Comparison of ENCODE assay signal across 1 cellular context in the genomic region with DNA sequence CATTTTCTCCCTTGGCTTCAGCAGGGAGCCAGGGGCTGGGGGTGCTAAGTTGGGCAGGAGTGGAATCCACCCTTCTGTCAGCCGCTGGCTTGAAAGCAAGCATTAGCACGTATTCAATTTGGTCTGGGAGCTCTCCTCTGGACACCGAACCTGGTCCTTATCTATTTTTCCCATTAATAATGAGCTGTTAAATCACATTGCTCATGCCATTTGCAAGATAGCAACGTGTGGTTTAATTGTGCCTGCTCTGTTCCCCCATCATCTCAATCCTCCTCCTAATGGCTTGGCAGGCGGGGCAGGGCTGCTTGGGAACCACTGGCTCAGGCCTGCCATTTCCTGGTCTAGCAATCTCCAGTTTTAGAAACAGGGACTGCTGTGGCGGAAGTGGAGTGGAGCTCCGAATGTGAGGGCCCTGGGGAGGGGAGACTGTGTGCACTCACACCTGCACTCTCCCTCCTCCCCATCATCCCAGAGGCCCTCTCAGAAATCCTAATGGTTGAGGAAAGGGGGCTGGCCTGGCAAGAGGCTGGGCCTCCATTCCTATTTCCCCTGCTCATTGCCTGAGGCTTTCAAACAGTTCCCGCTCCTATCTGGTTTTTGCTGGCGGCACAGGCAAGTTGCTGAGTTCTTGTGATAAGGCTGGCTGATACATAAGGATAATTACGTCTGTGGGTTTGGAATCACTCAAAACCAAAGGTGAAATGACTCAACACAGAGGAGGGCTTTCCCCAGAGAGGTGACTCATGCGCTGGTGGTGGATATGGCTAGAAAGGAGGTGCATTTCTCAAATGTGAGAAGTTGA.
A peak's percentile ranks its signal among the peaks of the same experiment; 100 is the strongest.
TF ChIP-seq lines count a peak whose summit lies in the region.

No MANE protein-coding gene starts in this region.

TF ChIP-seq in K562, 482 proteins besides CTCF, POLR2A, EP300 and RAD21 (continued from another document and continues in another):
- TF ChIP-seq CTBP1 (IDR thresholded peaks at IDR 0.05; ENCODE audit: borderline replicate concordance) (peak; percentile 91), ZNF644 (tag; IDR thresholded peaks at IDR 0.05; ENCODE audit: low read depth) (peak; percentile 68; the same call in 1 of the 2 replicates), NCOA1 (IDR thresholded peaks at IDR 0.05; ENCODE audit: low read depth) (peak; percentile 88), MAFK (IDR thresholded peaks at IDR 0.05; ENCODE audit: low read length) (peak; percentile 49; the same call in 1 of the 2 replicates), DMBX1 (CRISPR knock-in tag; IDR thresholded peaks at IDR 0.05; ENCODE audit: borderline replicate concordance) (peak; percentile 44; the same call in 1 of the 2 replicates), DIDO1 (tag; IDR thresholded peaks at IDR 0.05; ENCODE audit: low read depth) (no peak), DPF2 (IDR thresholded peaks at IDR 0.05) (peak; percentile 99), ZNF316 (IDR thresholded peaks at IDR 0.05) (peak; percentile 50), BACH1 (tag; IDR thresholded peaks at IDR 0.05) (0 out of 2 replicates have a peak, but pooled peaks have one; percentile 41), SPI1 (IDR thresholded peaks at IDR 0.05; ENCODE audit: borderline replicate concordance, low read depth, low read length) (0 out of 2 replicates have a peak, but pooled peaks have one; percentile 22), EGR1 (conservative IDR thresholded peaks at IDR 0.05) (0 out of 2 replicates have a peak, but pooled peaks have one; percentile 8), ZNF165 (CRISPR knock-in tag; IDR thresholded peaks at IDR 0.05; ENCODE audit: borderline replicate concordance) (no peak), ZEB2 (IDR thresholded peaks at IDR 0.05) (peak; percentile 98), CEBPG (CRISPR knock-in tag; IDR thresholded peaks at IDR 0.05) (peak; percentile 71; the same call in 1 of the 2 replicates), CEBPG (tag; conservative IDR thresholded peaks at IDR 0.05 in 1 of 2, IDR thresholded peaks at IDR 0.05 in 1 of 2) (peak in 1 of 2 experiments; percentile 71; a peak in 1 of 4 replicates), RUNX1 (IDR thresholded peaks at IDR 0.05; ENCODE audit: low read depth) (peak; percentile 89), SMAD1 (IDR thresholded peaks at IDR 0.05; ENCODE audit: low read depth, low read length, partially characterized antibody) (peak; percentile 45)
- TF ChIP-seq, protein P1, sequence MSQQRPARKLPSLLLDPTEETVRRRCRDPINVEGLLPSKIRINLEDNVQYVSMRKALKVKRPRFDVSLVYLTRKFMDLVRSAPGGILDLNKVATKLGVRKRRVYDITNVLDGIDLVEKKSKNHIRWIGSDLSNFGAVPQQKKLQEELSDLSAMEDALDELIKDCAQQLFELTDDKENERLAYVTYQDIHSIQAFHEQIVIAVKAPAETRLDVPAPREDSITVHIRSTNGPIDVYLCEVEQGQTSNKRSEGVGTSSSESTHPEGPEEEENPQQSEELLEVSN (IDR thresholded peaks at IDR 0.05; ENCODE audit: borderline replicate concordance in 1 of 2, extremely low read depth in 1 of 2, insufficient read depth in 1 of 2, insufficient read length in 1 of 2, low read depth in 1 of 2, low read length in 1 of 2, poor library complexity in 1 of 2, severe bottlenecking in 1 of 2) = peak in 1 of 2 experiments; percentile 47
- TF ChIP-seq, protein P2, sequence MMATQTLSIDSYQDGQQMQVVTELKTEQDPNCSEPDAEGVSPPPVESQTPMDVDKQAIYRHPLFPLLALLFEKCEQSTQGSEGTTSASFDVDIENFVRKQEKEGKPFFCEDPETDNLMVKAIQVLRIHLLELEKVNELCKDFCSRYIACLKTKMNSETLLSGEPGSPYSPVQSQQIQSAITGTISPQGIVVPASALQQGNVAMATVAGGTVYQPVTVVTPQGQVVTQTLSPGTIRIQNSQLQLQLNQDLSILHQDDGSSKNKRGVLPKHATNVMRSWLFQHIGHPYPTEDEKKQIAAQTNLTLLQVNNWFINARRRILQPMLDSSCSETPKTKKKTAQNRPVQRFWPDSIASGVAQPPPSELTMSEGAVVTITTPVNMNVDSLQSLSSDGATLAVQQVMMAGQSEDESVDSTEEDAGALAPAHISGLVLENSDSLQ (IDR thresholded peaks at IDR 0.05) = peak; percentile 36; the same call in 1 of the 2 replicates
- TF ChIP-seq, protein P3, sequence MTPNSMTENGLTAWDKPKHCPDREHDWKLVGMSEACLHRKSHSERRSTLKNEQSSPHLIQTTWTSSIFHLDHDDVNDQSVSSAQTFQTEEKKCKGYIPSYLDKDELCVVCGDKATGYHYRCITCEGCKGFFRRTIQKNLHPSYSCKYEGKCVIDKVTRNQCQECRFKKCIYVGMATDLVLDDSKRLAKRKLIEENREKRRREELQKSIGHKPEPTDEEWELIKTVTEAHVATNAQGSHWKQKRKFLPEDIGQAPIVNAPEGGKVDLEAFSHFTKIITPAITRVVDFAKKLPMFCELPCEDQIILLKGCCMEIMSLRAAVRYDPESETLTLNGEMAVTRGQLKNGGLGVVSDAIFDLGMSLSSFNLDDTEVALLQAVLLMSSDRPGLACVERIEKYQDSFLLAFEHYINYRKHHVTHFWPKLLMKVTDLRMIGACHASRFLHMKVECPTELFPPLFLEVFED (CRISPR knock-in tag; conservative IDR thresholded peaks at IDR 0.05) = no peak
- TF ChIP-seq, protein P4, sequence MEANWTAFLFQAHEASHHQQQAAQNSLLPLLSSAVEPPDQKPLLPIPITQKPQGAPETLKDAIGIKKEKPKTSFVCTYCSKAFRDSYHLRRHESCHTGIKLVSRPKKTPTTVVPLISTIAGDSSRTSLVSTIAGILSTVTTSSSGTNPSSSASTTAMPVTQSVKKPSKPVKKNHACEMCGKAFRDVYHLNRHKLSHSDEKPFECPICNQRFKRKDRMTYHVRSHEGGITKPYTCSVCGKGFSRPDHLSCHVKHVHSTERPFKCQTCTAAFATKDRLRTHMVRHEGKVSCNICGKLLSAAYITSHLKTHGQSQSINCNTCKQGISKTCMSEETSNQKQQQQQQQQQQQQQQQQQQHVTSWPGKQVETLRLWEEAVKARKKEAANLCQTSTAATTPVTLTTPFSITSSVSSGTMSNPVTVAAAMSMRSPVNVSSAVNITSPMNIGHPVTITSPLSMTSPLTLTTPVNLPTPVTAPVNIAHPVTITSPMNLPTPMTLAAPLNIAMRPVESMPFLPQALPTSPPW (CRISPR knock-in tag; IDR thresholded peaks at IDR 0.05) = peak; percentile 46; the same call in 1 of the 2 replicates
- TF ChIP-seq, protein P5, sequence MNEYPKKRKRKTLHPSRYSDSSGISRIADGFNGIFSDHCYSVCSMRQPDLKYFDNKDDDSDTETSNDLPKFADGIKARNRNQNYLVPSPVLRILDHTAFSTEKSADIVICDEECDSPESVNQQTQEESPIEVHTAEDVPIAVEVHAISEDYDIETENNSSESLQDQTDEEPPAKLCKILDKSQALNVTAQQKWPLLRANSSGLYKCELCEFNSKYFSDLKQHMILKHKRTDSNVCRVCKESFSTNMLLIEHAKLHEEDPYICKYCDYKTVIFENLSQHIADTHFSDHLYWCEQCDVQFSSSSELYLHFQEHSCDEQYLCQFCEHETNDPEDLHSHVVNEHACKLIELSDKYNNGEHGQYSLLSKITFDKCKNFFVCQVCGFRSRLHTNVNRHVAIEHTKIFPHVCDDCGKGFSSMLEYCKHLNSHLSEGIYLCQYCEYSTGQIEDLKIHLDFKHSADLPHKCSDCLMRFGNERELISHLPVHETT (CRISPR knock-in tag; conservative IDR thresholded peaks at IDR 0.05 in 1 of 2, IDR thresholded peaks at IDR 0.05 in 1 of 2) = peak in 1 of 2 experiments; percentile 69; a peak in 1 of 4 replicates
- TF ChIP-seq, protein P6, sequence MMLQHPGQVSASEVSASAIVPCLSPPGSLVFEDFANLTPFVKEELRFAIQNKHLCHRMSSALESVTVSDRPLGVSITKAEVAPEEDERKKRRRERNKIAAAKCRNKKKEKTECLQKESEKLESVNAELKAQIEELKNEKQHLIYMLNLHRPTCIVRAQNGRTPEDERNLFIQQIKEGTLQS (IDR thresholded peaks at IDR 0.05) = peak; percentile 99
- TF ChIP-seq, protein P6 (CRISPR knock-in tag; conservative IDR thresholded peaks at IDR 0.05) = peak; percentile 97; the same call in 1 of the 2 replicates
- TF ChIP-seq, protein P7, sequence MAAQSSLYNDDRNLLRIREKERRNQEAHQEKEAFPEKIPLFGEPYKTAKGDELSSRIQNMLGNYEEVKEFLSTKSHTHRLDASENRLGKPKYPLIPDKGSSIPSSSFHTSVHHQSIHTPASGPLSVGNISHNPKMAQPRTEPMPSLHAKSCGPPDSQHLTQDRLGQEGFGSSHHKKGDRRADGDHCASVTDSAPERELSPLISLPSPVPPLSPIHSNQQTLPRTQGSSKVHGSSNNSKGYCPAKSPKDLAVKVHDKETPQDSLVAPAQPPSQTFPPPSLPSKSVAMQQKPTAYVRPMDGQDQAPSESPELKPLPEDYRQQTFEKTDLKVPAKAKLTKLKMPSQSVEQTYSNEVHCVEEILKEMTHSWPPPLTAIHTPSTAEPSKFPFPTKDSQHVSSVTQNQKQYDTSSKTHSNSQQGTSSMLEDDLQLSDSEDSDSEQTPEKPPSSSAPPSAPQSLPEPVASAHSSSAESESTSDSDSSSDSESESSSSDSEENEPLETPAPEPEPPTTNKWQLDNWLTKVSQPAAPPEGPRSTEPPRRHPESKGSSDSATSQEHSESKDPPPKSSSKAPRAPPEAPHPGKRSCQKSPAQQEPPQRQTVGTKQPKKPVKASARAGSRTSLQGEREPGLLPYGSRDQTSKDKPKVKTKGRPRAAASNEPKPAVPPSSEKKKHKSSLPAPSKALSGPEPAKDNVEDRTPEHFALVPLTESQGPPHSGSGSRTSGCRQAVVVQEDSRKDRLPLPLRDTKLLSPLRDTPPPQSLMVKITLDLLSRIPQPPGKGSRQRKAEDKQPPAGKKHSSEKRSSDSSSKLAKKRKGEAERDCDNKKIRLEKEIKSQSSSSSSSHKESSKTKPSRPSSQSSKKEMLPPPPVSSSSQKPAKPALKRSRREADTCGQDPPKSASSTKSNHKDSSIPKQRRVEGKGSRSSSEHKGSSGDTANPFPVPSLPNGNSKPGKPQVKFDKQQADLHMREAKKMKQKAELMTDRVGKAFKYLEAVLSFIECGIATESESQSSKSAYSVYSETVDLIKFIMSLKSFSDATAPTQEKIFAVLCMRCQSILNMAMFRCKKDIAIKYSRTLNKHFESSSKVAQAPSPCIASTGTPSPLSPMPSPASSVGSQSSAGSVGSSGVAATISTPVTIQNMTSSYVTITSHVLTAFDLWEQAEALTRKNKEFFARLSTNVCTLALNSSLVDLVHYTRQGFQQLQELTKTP (IDR thresholded peaks at IDR 0.05; ENCODE audit: low read depth in 1 of 2, partially characterized antibody in 2 of 2) = peak in 1 of 2 experiments; percentile 80
- TF ChIP-seq, protein P8, sequence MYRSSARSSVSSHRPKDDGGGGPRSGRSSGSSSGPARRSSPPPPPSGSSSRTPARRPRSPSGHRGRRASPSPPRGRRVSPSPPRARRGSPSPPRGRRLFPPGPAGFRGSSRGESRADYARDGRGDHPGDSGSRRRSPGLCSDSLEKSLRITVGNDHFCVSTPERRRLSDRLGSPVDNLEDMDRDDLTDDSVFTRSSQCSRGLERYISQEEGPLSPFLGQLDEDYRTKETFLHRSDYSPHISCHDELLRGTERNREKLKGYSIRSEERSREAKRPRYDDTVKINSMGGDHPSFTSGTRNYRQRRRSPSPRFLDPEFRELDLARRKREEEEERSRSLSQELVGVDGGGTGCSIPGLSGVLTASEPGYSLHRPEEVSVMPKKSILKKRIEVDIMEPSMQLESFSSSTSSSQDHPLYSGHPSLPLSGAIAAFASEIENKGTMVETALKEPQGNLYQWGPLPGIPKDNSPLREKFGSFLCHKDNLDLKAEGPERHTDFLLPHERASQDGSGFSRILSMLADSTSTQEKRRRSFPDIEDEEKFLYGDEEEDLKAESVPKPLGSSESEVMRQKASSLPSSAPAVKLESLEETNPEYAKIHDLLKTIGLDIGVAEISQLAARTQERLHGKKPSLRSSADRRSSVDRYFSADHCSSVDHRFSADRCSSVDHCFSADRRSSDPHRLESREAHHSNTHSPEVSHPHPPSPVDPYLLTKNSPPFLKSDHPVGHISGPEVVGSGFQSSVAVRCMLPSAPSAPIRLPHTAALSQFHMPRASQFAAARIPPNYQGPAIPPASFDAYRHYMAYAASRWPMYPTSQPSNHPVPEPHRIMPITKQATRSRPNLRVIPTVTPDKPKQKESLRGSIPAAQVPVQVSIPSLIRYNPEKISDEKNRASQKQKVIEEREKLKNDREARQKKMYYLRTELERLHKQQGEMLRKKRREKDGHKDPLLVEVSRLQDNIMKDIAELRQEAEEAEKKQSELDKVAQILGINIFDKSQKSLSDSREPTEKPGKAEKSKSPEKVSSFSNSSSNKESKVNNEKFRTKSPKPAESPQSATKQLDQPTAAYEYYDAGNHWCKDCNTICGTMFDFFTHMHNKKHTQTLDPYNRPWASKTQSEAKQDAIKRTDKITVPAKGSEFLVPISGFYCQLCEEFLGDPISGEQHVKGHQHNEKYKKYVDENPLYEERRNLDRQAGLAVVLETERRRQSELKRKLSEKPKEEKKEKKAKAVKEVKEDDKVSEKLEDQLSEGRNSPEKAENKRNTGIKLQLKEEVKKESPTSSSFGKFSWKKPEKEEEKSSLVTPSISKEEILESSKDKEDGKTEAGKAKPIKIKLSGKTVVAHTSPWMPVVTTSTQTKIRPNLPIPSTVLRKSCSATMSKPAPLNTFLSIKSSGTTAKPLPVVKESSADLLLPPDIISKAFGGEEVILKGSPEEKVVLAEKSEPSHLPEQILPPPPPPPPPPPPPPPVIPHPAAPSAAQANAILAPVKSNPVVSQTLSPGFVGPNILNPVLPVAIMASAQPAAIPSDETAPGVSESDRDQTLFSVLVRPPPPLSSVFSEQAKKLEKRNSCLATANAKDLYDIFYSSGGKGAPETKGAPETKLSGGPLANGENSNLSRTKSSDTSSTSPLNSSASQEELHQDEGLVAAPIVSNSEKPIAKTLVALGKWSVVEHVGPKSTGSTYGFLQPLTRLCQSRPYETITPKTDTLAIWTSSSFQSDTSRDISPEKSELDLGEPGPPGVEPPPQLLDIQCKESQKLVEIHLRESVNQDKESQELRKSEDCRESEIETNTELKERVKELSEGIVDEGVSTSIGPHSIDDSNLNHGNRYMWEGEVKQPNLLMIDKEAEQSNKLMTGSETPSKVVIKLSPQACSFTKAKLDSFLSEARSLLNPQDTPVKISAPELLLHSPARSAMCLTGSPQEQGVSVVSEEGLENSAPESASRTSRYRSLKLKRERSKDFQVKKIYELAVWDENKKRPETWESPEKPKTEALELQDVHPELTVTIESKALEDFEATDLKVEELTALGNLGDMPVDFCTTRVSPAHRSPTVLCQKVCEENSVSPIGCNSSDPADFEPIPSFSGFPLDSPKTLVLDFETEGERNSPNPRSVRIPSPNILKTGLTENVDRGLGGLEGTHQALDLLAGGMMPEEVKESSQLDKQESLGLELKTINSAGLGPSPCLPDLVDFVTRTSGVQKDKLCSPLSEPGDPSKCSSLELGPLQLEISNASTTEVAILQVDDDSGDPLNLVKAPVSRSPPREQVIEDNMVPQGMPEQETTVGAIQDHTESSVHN (IDR thresholded peaks at IDR 0.05; ENCODE audit: borderline replicate concordance in 1 of 2, low read depth in 1 of 2) = peak in 1 of 2 experiments; percentile 86; a peak in 2 of 4 replicates
